23 cellular contexts compared by ENCODE assay signal in genomic region chr12:71007025-71007424, GRCh38.
"Had no signal": no experiment of that assay in that cellular context is flagged by ENCODE, and none has a peak within 500 bp of the region (broad histone marks: within the 10 kb centered on the region; RNA-seq: fewer than 3 reads in every experiment).

No MANE protein-coding gene starts in this region.

- H3K27me3 ChIP-seq: esophagus squamous epithelium, heart right ventricle, left lung, right atrium auricular region, stomach, tibial artery had no signal

- DNase-seq: dermis blood vessel endothelial cell; effector memory CD4-positive, alpha-beta T cell; erythroblast; esophagus squamous epithelium; foreskin melanocyte; glutamatergic neuron; heart right ventricle; hippocampal formation; left cardiac atrium; left lung; mesenchymal stem cell; midbrain; naive thymus-derived CD4-positive, alpha-beta T cell; nucleus accumbens; stimulated activated CD4-positive, alpha-beta T cell treated with anti-CD3 and anti-CD28 coated beads, Interleukin-2, amount 100 ng/mL, for 24 hours; stimulated activated CD4-positive, alpha-beta T cell treated with anti-CD3 and anti-CD28 coated beads, Interleukin-4, amount 100 ng/mL, for 24 hours; stimulated activated naive CD4-positive, alpha-beta T cell treated with Interleukin-2 at 50 U/mL for 16 hours; stomach; tibial artery had no signal

- H3K9me3 ChIP-seq: esophagus squamous epithelium, heart right ventricle, left lung, prostate gland, right atrium auricular region, stomach, tibial artery had no signal

- H3K4me3 ChIP-seq: coronary artery, esophagus squamous epithelium, heart right ventricle, left lung, prostate gland, right atrium auricular region, stomach, tibial artery had no signal

- ATAC-seq: left cardiac atrium; left lung; naive thymus-derived CD4-positive, alpha-beta T cell; stimulated activated effector memory CD8-positive, alpha-beta T cell treated with anti-CD3 and anti-CD28 coated beads, Interleukin-12 subunit alpha, Interleukin-12 subunit beta, amount 100 ng/mL, for 72 hours had no signal

- H3K4me1 ChIP-seq: esophagus squamous epithelium, left lung, prostate gland, right atrium auricular region, stomach had no signal

- H3K36me3 ChIP-seq: esophagus squamous epithelium, heart right ventricle, left lung, prostate gland, right atrium auricular region, stomach, tibial artery had no signal

- H3K27ac ChIP-seq: coronary artery, esophagus squamous epithelium, heart right ventricle, left lung, prostate gland, right atrium auricular region, stomach, tibial artery had no signal
